In genomic region chr17:47692895-47693666, GRCh38 we compare ENCODE assay signal across 8 cellular contexts. TPM values are rescaled to one million over a fixed set of nuclear protein-coding genes. Genes with fewer than 3 reads are reported as not detected.
DNase-seq lines count a peak whose midpoint lies in the region; ATAC-seq and TF ChIP-seq lines count a peak whose summit lies in the region.

No MANE protein-coding gene starts in this region.

- peak overlapping the region; percentile 46 for H2AFZ ChIP-seq in mammary epithelial cell (ENCODE audit: low read depth, low read length)

- CTCF ChIA-PET in mammary epithelial cell (lab: Charles Lee; ENCODE audit: low non-redundant PET): interaction anchor here (0.8 kb wide), 1 partner anchor 145 kb away, joined by 25 read pairs; no protein-coding TSS in a partner anchor

- BruUV-seq in mammary epithelial cell (replicated peaks; lab: Mats Ljungman, UMichigan): no TSS peak

- dilution Hi-C loops in mammary epithelial cell (cut with HindIII; ENCODE audit: low sequenced_read_pairs): no loop called here

- ATAC-seq in mucosa of descending colon (peak; percentile 14), GM21390 (IDR thresholded peaks at IDR 0.05; ENCODE audit: unreplicated experiment) (no peak), GM21529 (IDR thresholded peaks at IDR 0.05; ENCODE audit: unreplicated experiment) (no peak)

- no peak overlapping the region for H3K27ac ChIP-seq in mammary epithelial cell (ENCODE audit: insufficient read depth, low read depth, low read length)

- H3K9me3 ChIP-seq in mammary epithelial cell (replicated peaks; ENCODE audit: insufficient read depth, low read length) (no peaks in the 10 kb centered on the region), mucosa of descending colon (no peaks in the 10 kb centered on the region)

- no peaks in the 10 kb centered on the region for H4K20me1 ChIP-seq in mammary epithelial cell (ENCODE audit: insufficient read depth, low read length)

- no peak for TF ChIP-seq CTCF in mammary epithelial cell (conservative IDR thresholded peaks at IDR 0.05 in 1 of 2, IDR thresholded peaks at IDR 0.05 in 1 of 2; ENCODE audit: extremely low read depth in 1 of 2, insufficient read depth in 1 of 2, low read depth in 1 of 2, low read length in 2 of 2)
- no peak for TF ChIP-seq CTCF in mucosa of descending colon (IDR thresholded peaks at IDR 0.05)

- in situ Hi-C loops in mammary epithelial cell (cut with MboI; ENCODE audit: low sequenced_read_pairs in 2 of 2): loop anchor here (10.0 to 25.0 kb wide), 2 partner anchors 106 to 112 kb away; no protein-coding TSS in a partner anchor

- H3K4me1 ChIP-seq in mammary epithelial cell (ENCODE audit: insufficient read depth, low read length) (peaks cover 16% of the 10 kb centered on the region), mucosa of descending colon (ENCODE audit: low read depth) (peaks cover 16% of the 10 kb centered on the region)

- WGBS in mammary epithelial cell (ENCODE audit: low coverage, missing lambda C conversion rate): 27% methylated on average over 9 of the region's 10 CpGs

- H3K9ac ChIP-seq in mammary epithelial cell (ENCODE audit: insufficient read depth, low read length): no peak overlapping the region

- H3K4me3 ChIP-seq in Jurkat, Clone E6-1 (ENCODE audit: low read length): peak overlapping the region; percentile 58
- H3K4me3 ChIP-seq in mammary epithelial cell (replicated peaks in 1 of 3; ENCODE audit: insufficient read depth in 1 of 3, low read depth in 2 of 3, low read length in 3 of 3) (peak overlapping the region; percentile 17 to 62 (median 50)), mucosa of descending colon (no peak overlapping the region)

- DNase-seq in DMS 273 treated with DMSO at 0.1 percent for 48 hours (lab: John Stamatoyannopoulos, UW) (peak; percentile 38), mammary epithelial cell (no peak), mucosa of descending colon (no peak), activated gamma-delta T cell treated with Interleukin-2 at 50 U/mL for 16 hours (no peak)
- no peak for DNase-seq in Jurkat, Clone E6-1 (ENCODE audit: low read depth, low spot score)
- DNase-seq in stimulated activated naive CD4-positive, alpha-beta T cell treated with Interleukin-2 at 50 U/mL for 16 hours (lab: John Stamatoyannopoulos, UW): no peak

- H3K79me2 ChIP-seq in mammary epithelial cell (ENCODE audit: insufficient read depth, low read length): no peaks in the 10 kb centered on the region

- H3K4me2 ChIP-seq in mammary epithelial cell (ENCODE audit: insufficient read depth, low read depth, low read length): peak overlapping the region; percentile 81

- intact Hi-C loops in mammary epithelial cell (cut with micrococcal nuclease): no loop called here
- intact Hi-C loops in mucosa of descending colon (cut with DNase I, micrococcal nuclease): no loop called here

- H3K27me3 ChIP-seq in mammary epithelial cell (ENCODE audit: insufficient read depth, low read length): no peaks in the 10 kb centered on the region

- H3K36me3 ChIP-seq in mammary epithelial cell (ENCODE audit: insufficient read depth, low read length): no peaks in the 10 kb centered on the region
- no peaks in the 10 kb centered on the region for H3K36me3 ChIP-seq in mucosa of descending colon (ENCODE audit: low read depth)

RNA-seq across cellular contexts. Expression of gene TBKBP1, which starts 0.9 kb away (rescaled TPM):
- 12.5 TPM for polyA plus RNA-seq in Jurkat, Clone E6-1 (2012; ENCODE audit: insufficient read depth, insufficient read length)
- 1 to 10 TPM; 2.2 to 5.6 TPM for total RNA-seq in mammary epithelial cell
- 2.4 TPM for polyA plus RNA-seq in mammary epithelial cell
- 2.1 TPM for polyA minus RNA-seq in mammary epithelial cell
- total RNA-seq in mucosa of descending colon: 10 to 100 TPM in 1 of 3 donors, 1 to 10 TPM in 2; 2.3 to 20.3 (median 3.2) TPM

RNA-seq across cellular contexts. Expression of gene TBX21, which starts 40.0 kb away (rescaled TPM):
- 2.5 TPM for polyA plus RNA-seq in Jurkat, Clone E6-1 (2012; ENCODE audit: insufficient read depth, insufficient read length)
- total RNA-seq in mammary epithelial cell (not detected), mucosa of descending colon (1 to 10 TPM in 2 of 3 donors, under 1 TPM in 1; 0.72 to 1.2 (median 1.2) TPM)
- not detected for polyA plus RNA-seq in mammary epithelial cell
- polyA minus RNA-seq in mammary epithelial cell: not detected

RNA-seq across cellular contexts. Expression of gene KPNB1, which starts 43.4 kb away (rescaled TPM):
- polyA plus RNA-seq in Jurkat, Clone E6-1 (2012; ENCODE audit: insufficient read depth, insufficient read length): 295 TPM
- total RNA-seq in mammary epithelial cell: 100 to 1,000 TPM; 333 to 454 TPM
- polyA plus RNA-seq in mammary epithelial cell: 187 TPM
- 664 TPM for polyA minus RNA-seq in mammary epithelial cell
- 100 to 1,000 TPM; 162 to 269 (median 217) TPM for total RNA-seq in mucosa of descending colon
